In genomic region chr11:94504689-94505293, GRCh38 we compare ENCODE assay signal across 8 cellular contexts. TPM values are rescaled to one million over a fixed set of nuclear protein-coding genes. Genes with fewer than 3 reads are reported as not detected.
A peak's percentile ranks its signal among the peaks of the same experiment; 100 is the strongest.
DNase-seq lines count a peak whose midpoint lies in the region; ATAC-seq, FAIRE-seq and TF ChIP-seq lines count a peak whose summit lies in the region.

No MANE protein-coding gene starts in this region.

- H3K4me3 ChIP-seq in A549 = no peak overlapping the region
- no peak overlapping the region for H3K4me3 ChIP-seq in GM06990 (replicated peaks; ENCODE audit: low read depth, low read length)
- H3K4me3 ChIP-seq in epithelial cell of esophagus (ENCODE audit: low read length) = no peak overlapping the region
- H3K4me3 ChIP-seq in neural progenitor cell = no peak overlapping the region

- H3K4me1 ChIP-seq in A549 (no peaks in the 10 kb centered on the region), neural progenitor cell (no peaks in the 10 kb centered on the region)

- FAIRE-seq in A549 (lab: Jason Lieb, UNC) = no peak

- POLR2A ChIA-PET in A549 (lab: Yijun Ruan, JAX) = interaction anchor here (0.5 kb wide), 1 partner anchor 572 kb away, joined by 4 read pairs; no protein-coding TSS in a partner anchor

- H3F3A ChIP-seq in neural progenitor cell (ENCODE audit: low read depth) = no peaks in the 10 kb centered on the region

- H3K27ac Mint-ChIP-seq in neural progenitor cell = no peak overlapping the region

- no peaks in the 10 kb centered on the region for H4K20me1 ChIP-seq in neural progenitor cell (ENCODE audit: low read depth)

- H3K4me3 Mint-ChIP-seq in neural progenitor cell = no peak overlapping the region

- H3K4me2 ChIP-seq in A549 = no peak overlapping the region
- no peak overlapping the region for H3K4me2 ChIP-seq in neural progenitor cell

- TF ChIP-seq EP300 in A549 (IDR thresholded peaks at IDR 0.05) = no peak
- no peak for TF ChIP-seq EP300 in Ishikawa (IDR thresholded peaks at IDR 0.05; ENCODE audit: borderline replicate concordance)

- H3K27ac ChIP-seq in A549 = no peak overlapping the region
- H3K27ac ChIP-seq in neural progenitor cell = no peak overlapping the region

- no peaks in the 10 kb centered on the region for H3K9me3 Mint-ChIP-seq in neural progenitor cell

- no peak overlapping the region for H3K9ac ChIP-seq in neural progenitor cell

- H3K27me3 ChIP-seq in GM06990 (replicated peaks; ENCODE audit: control insufficient read depth, insufficient read depth, low read length) (no peaks in the 10 kb centered on the region), neural progenitor cell (no peaks in the 10 kb centered on the region)

- H3K9me3 ChIP-seq in A549 = no peaks in the 10 kb centered on the region
- no peaks in the 10 kb centered on the region for H3K9me3 ChIP-seq in neural progenitor cell (ENCODE audit: low read depth)

- H3K36me3 ChIP-seq in GM06990 (ENCODE audit: control insufficient read depth, insufficient read depth, low read length) (peaks cover 3% of the 10 kb centered on the region), neural progenitor cell (no peaks in the 10 kb centered on the region)

- H2AFZ ChIP-seq in neural progenitor cell (replicated peaks) = no peak overlapping the region

- DNase-seq in A549 (ENCODE audit: low read depth in 1 of 2, low spot score in 1 of 2) (peak; percentile 17 to 42), GM06990 (ENCODE audit: extremely low read depth, insufficient read length) (no peak), RPMI8226 (peak; percentile 59), epithelial cell of esophagus (ENCODE audit: low read depth) (peak; percentile 70), neural progenitor cell (ENCODE audit: low spot score) (peak; percentile 56)

- TF ChIP-seq CTCF in A549 (IDR thresholded peaks at IDR 0.05) (peak; percentile 67), GM06990 (IDR thresholded peaks at IDR 0.05; ENCODE audit: insufficient read depth, low read length, poor library complexity, severe bottlenecking) (peak; percentile 56), epithelial cell of esophagus (IDR thresholded peaks at IDR 0.05; ENCODE audit: insufficient read depth, low read depth, low read length, missing control alignments) (peak; percentile 61), neural progenitor cell (IDR thresholded peaks at IDR 0.05) (peak; percentile 81)

- ATAC-seq in A549 (peak; percentile 34 to 62; a peak in 4 of 6 replicates), HG03095 (IDR thresholded peaks at IDR 0.05; ENCODE audit: unreplicated experiment) (no peak), HG02642 (IDR thresholded peaks at IDR 0.05; ENCODE audit: poor library complexity, unreplicated experiment) (no peak)

- TF ChIP-seq RAD21 in A549 (conservative IDR thresholded peaks at IDR 0.05 in 1 of 2, IDR thresholded peaks at IDR 0.05 in 1 of 2) (peak; percentile 69 to 75), Ishikawa (IDR thresholded peaks at IDR 0.05; ENCODE audit: low read depth) (peak; percentile 78)

- no peaks in the 10 kb centered on the region for H3K4me1 Mint-ChIP-seq in neural progenitor cell

- WGBS in A549 (ENCODE audit: missing lambda C conversion rate) = 24% methylated on average over 3 of the region's 3 CpGs

- CTCF ChIA-PET in A549 (lab: Yijun Ruan, JAX) = interaction anchor here (0.8 to 1.8 kb wide), 5 partner anchors 15 to 618 kb away, joined by 3 to 12 read pairs (median 5); no protein-coding TSS in a partner anchor

- peaks cover 2% of the 10 kb centered on the region for H3K27me3 Mint-ChIP-seq in neural progenitor cell (ENCODE audit: insufficient read depth, low read depth)

- TF ChIP-seq POLR2A in A549 (IDR thresholded peaks at IDR 0.05; ENCODE audit: low read length) = no peak

- H3K79me2 ChIP-seq in neural progenitor cell (ENCODE audit: low read depth) = no peaks in the 10 kb centered on the region

- no peaks in the 10 kb centered on the region for H3K36me3 Mint-ChIP-seq in neural progenitor cell

TF ChIP-seq in A549, 52 proteins besides CTCF, POLR2A, EP300 and RAD21:
- no peak for TF ChIP-seq POLR2AphosphoS2 (conservative IDR thresholded peaks at IDR 0.05; ENCODE audit: low read length)
- peak; percentile 45; the same call in 2 of the 3 replicates for TF ChIP-seq SMC3 (IDR thresholded peaks at IDR 0.05)

TF ChIP-seq in Ishikawa, 13 proteins besides CTCF, POLR2A, EP300 and RAD21:
- TF ChIP-seq YY1 (IDR thresholded peaks at IDR 0.05; ENCODE audit: low read depth) (no peak), USF1 (IDR thresholded peaks at IDR 0.05) (no peak), EGR1 (IDR thresholded peaks at IDR 0.05) (no peak), TEAD4 (IDR thresholded peaks at IDR 0.05) (no peak)
TF ChIP-seq in Ishikawa: peak in this region for 0.

RNA-seq across cellular contexts. Expression of gene C11orf97, which starts 7.5 kb away (rescaled TPM):
- polyA plus RNA-seq in A549 (2011; rRNA removed) (not detected in 2 replicates), A549 (2017; fragmentation: RNase III; extraction: RNeasy Plus Mini Kit Qiagen cat#74134 plus additional on column Dnase treatment) (not detected in 3 replicates)
- not detected in 2 replicates for polyA plus RNA-seq in A549 (2012; cell fraction: cytosol; rRNA removed)
- polyA plus RNA-seq in A549 (2012; cell fraction: nucleus; rRNA removed) = not detected in 2 replicates
- not detected in 2 replicates for polyA minus RNA-seq in A549 (2011; rRNA and poly(A)+ RNA removed)
- total RNA-seq in neural progenitor cell (ENCODE audit: low replicate concordance) = not detected in 2 replicates

RNA-seq across cellular contexts. Expression of gene ANKRD49, which starts 11.0 kb away (rescaled TPM):
- polyA plus RNA-seq in A549 (2011; rRNA removed) = 15.4 and 20.3 TPM in 2 replicates
- polyA plus RNA-seq in A549 (2012; cell fraction: cytosol; rRNA removed) = 3.4 and 3.5 TPM in 2 replicates
- 2.8 and 5.1 TPM in 2 replicates for polyA plus RNA-seq in A549 (2012; cell fraction: nucleus; rRNA removed)
- polyA plus RNA-seq in A549 (2017; fragmentation: RNase III; extraction: RNeasy Plus Mini Kit Qiagen cat#74134 plus additional on column Dnase treatment) = 7.4 to 9.7 TPM (median 9.6 TPM) in 3 replicates
- 4.5 and 6.0 TPM in 2 replicates for polyA minus RNA-seq in A549 (2011; rRNA and poly(A)+ RNA removed)
- 14.4 and 18.9 TPM in 2 replicates for total RNA-seq in neural progenitor cell (ENCODE audit: low replicate concordance)

RNA-seq across cellular contexts. Expression of gene MRE11, which starts 11.1 kb away (rescaled TPM):
- polyA plus RNA-seq in A549 (2011; rRNA removed) (18.2 and 28.4 TPM in 2 replicates), A549 (2017; fragmentation: RNase III; extraction: RNeasy Plus Mini Kit Qiagen cat#74134 plus additional on column Dnase treatment) (19.2 to 23.2 TPM (median 21.1 TPM) in 3 replicates)
- polyA plus RNA-seq in A549 (2012; cell fraction: cytosol; rRNA removed) = 4.3 and 4.5 TPM in 2 replicates
- 5.2 and 9.3 TPM in 2 replicates for polyA plus RNA-seq in A549 (2012; cell fraction: nucleus; rRNA removed)
- 7.4 and 8.6 TPM in 2 replicates for polyA minus RNA-seq in A549 (2011; rRNA and poly(A)+ RNA removed)
- total RNA-seq in neural progenitor cell (ENCODE audit: low replicate concordance) = 31.8 and 48.9 TPM in 2 replicates

RNA-seq across cellular contexts. Expression of gene FUT4, which starts 38.9 kb away (rescaled TPM):
- polyA plus RNA-seq in A549 (2011; rRNA removed) (1.7 and 1.8 TPM in 2 replicates), A549 (2017; fragmentation: RNase III; extraction: RNeasy Plus Mini Kit Qiagen cat#74134 plus additional on column Dnase treatment) (1.6 TPM in 3 replicates)
- 1.2 and 1.7 TPM in 2 replicates for polyA plus RNA-seq in A549 (2012; cell fraction: cytosol; rRNA removed)
- polyA plus RNA-seq in A549 (2012; cell fraction: nucleus; rRNA removed) = 1.6 and 1.8 TPM in 2 replicates
- 1.8 and 2.2 TPM in 2 replicates for polyA minus RNA-seq in A549 (2011; rRNA and poly(A)+ RNA removed)
- 2.4 and 2.7 TPM in 2 replicates for total RNA-seq in neural progenitor cell (ENCODE audit: low replicate concordance)

Comparison
In these comparisons a context has a peak if more than half of its experiments do, and no peak if none do; other contexts are left out.
1. ATAC-seq: peak in A549 (2 of 2); none in HG03095 (single experiment) and HG02642 (single experiment).
2. Peak in every context shown above with its lines, with median percentiles within 50 percentile points of each other: CTCF ChIP-seq.